In genomic region chr10:47308775-47309174, GRCh38 we compare ENCODE assay signal across 18 cellular contexts. TPM values are rescaled to one million over a fixed set of nuclear protein-coding genes. Genes with fewer than 3 reads are reported as not detected.
"Had no signal": no experiment of that assay in that cellular context is flagged by ENCODE, and none has a peak within 500 bp of the region (broad histone marks: within the 10 kb centered on the region; RNA-seq: fewer than 3 reads in every experiment).

No MANE protein-coding gene starts in this region.

- ATAC-seq: SK-N-SH treated with all-trans-retinoic acid at 6 μM for 48 hours had no signal

- H3K4me3 ChIP-seq: SJCRH30 had no signal

- H3K36me3 ChIP-seq: SJCRH30 had no signal

- H3K4me1 ChIP-seq: SJCRH30 had no signal

- H3K27ac ChIP-seq: RWPE1, SJCRH30 had no signal

- H3K9me3 ChIP-seq: SJCRH30 had no signal

- DNase-seq: IMR-90, KG1, MV-4-11, NCI-H1048, NCI-H1436 treated with DMSO at 0.1 percent for 48 hours, NCI-H187 treated with DMSO at 0.1 percent for 48 hours, NCI-H2029 treated with DMSO at 0.1 percent for 48 hours, NCI-H2171 treated with DMSO at 0.1 percent for 48 hours, NCI-H345, NCI-H446 treated with DMSO at 0.1 percent for 48 hours, NCI-H510A treated with DMSO at 0.1 percent for 48 hours, NCI-H526, SHP77 treated with DMSO at 0.1 percent for 48 hours, SJCRH30 had no signal

- H3K27me3 ChIP-seq: SJCRH30 had no signal

RNA-seq across cellular contexts. Expression of gene GDF10, which starts 8.8 kb away (rescaled TPM):
- total RNA-seq: HT-29, IMR-90, MCF 10A, SJCRH30 had no signal

RNA-seq across cellular contexts. Expression of gene GDF2, which starts 13.5 kb away (rescaled TPM):
- total RNA-seq: HT-29, MCF 10A, SJCRH30 had no signal
- polyA plus RNA-seq: IMR-90 had no signal

RNA-seq across cellular contexts. Expression of gene RBP3, which starts 39.4 kb away (rescaled TPM):
- total RNA-seq: IMR-90, MCF 10A, SJCRH30 had no signal
- polyA plus RNA-seq: IMR-90 had no signal
